Comparison of ENCODE assay signal across 11 cellular contexts in the genomic region with DNA sequence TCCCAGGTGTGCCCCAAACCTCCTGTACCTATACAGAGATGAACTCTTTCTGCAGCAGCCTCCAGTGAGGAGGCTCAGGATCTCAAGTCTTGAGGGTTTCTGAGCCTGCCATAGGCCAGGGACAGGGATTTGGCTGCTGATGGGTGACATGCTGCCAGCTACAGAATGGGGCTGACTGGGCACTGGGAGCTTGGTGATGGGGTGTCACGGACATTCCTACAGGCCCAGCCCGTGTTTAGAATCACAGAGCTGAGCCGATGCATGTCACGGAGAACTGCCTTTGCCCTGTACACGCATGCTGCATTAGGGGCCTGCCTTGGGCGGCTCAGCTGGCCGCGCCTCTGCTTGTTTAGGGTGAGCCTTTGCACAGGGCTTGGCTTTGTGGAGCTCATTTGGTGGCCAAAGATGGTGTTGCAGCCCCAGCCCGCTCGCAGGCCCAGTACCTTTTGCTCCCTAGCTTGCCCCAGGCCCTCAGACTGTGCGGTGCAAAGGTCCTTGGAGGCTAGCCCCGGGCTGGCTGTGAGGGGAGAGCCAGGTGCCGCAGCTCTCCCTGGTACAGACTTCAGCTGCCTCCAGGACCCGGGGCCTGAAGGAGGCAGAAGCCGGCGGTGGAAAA.
DNase-seq lines count a peak whose midpoint lies in the region; ATAC-seq and TF ChIP-seq lines count a peak whose summit lies in the region.
"Had no signal": no experiment of that assay in that cellular context is flagged by ENCODE, and none has a peak within 500 bp of the region (broad histone marks: within the 10 kb centered on the region; RNA-seq: fewer than 3 reads in every experiment).

No MANE protein-coding gene starts in this region.

- no peak for ATAC-seq in HG03442 (IDR thresholded peaks at IDR 0.05; ENCODE audit: unreplicated experiment)
- ATAC-seq: natural killer cell had no signal

- no peaks in the 10 kb centered on the region for H3K79me2 ChIP-seq in Karpas-422 (ENCODE audit: low read length)

- H2BK15ac ChIP-seq in neuronal stem cell (ENCODE audit: low read length): peak overlapping the region; percentile 13

- peak overlapping the region; percentile 92 for H2BK120ac ChIP-seq in neuronal stem cell (ENCODE audit: low read depth, low read length)

- no CpG with 5 or more reads among the region's 16 CpGs for WGBS in neuronal stem cell (ENCODE audit: extremely low coverage in 2 of 2, insufficient read length in 2 of 2, insufficient replicate concordance in 1 of 2), 2 donors

- peak overlapping the region; percentile 84 for H2AFZ ChIP-seq in neuronal stem cell (ENCODE audit: low read length)
- no peak overlapping the region for H2AFZ ChIP-seq in Karpas-422 (ENCODE audit: low read length)

- H3K27ac ChIP-seq in neuronal stem cell (replicated peaks; ENCODE audit: low read length) (peak overlapping the region; percentile 79), Karpas-422 (ENCODE audit: low read length) (no peak overlapping the region)

- H2AK5ac ChIP-seq in neuronal stem cell (ENCODE audit: low read depth, low read length): peak overlapping the region; percentile 35

- H3K4me2 ChIP-seq in neuronal stem cell (ENCODE audit: insufficient read depth, low read length, poor library complexity, severe bottlenecking) (peak overlapping the region; percentile 93), Karpas-422 (ENCODE audit: low read depth, low read length, poor library complexity, severe bottlenecking) (no peak overlapping the region)

- H3K23ac ChIP-seq in neuronal stem cell (ENCODE audit: low read depth, low read length, poor library complexity): no peak overlapping the region

- H2BK12ac ChIP-seq in neuronal stem cell (ENCODE audit: low read length): peak overlapping the region; percentile 51

- no peak overlapping the region for H4K91ac ChIP-seq in neuronal stem cell (ENCODE audit: low read depth, low read length, poor library complexity)

- DNase-seq in BE2C (peak; percentile 57), NCI-H748 treated with DMSO at 0.1 percent for 48 hours (lab: John Stamatoyannopoulos, UW) (peak; percentile 56), fibroblast of villous mesenchyme (ENCODE audit: low read depth) (no peak), neuronal stem cell (ENCODE audit: low spot score) (peak; percentile 46), iPS-NIHi11 (ENCODE audit: low spot score) (no peak), Karpas-422 (no peak)
- DNase-seq in activated CD4-positive, alpha-beta T cell treated with anti-CD3 and anti-CD28 coated beads for 1 hour: no peak
- DNase-seq: activated CD4-positive, alpha-beta memory T cell treated with anti-CD3 and anti-CD28 coated beads for 36 hours; DND-41; natural killer cell had no signal

- H3K9ac ChIP-seq in neuronal stem cell (ENCODE audit: low read depth, low read length, poor library complexity) (peak overlapping the region; percentile 77), Karpas-422 (ENCODE audit: low read length) (no peak overlapping the region)

- H3K18ac ChIP-seq in neuronal stem cell (ENCODE audit: low read length): peak overlapping the region; percentile 89

- no peaks in the 10 kb centered on the region for H3K9me2 ChIP-seq in Karpas-422 (replicated peaks; ENCODE audit: insufficient read depth, low read length)

- H3K27me3 ChIP-seq in BE2C (no peaks in the 10 kb centered on the region), neuronal stem cell (ENCODE audit: control insufficient read depth in 3 of 3, insufficient read depth in 3 of 3, low read depth in 1 of 3, low read length in 3 of 3) (no peaks in the 10 kb centered on the region), Karpas-422 (ENCODE audit: low read length) (no peaks in the 10 kb centered on the region)

- H3K14ac ChIP-seq in neuronal stem cell (ENCODE audit: low read length): no peak overlapping the region

- H4K20me1 ChIP-seq in Karpas-422 (ENCODE audit: insufficient read depth, low read depth, low read length): no peaks in the 10 kb centered on the region

- H3K4ac ChIP-seq in neuronal stem cell (ENCODE audit: low read length): no peak overlapping the region

- peak overlapping the region; percentile 72 for H2BK5ac ChIP-seq in neuronal stem cell (ENCODE audit: low read length)

- peak overlapping the region; percentile 86 for H3K4me3 ChIP-seq in BE2C (ENCODE audit: low read depth, low read length)
- H3K4me3 ChIP-seq in fibroblast of villous mesenchyme (ENCODE audit: low read depth, low read length): peak overlapping the region; percentile 61
- peak overlapping the region; percentile 72 to 96 for H3K4me3 ChIP-seq in neuronal stem cell (ENCODE audit: low read length in 2 of 2)
- no peak overlapping the region for H3K4me3 ChIP-seq in Karpas-422 (ENCODE audit: low read length)

- no peak overlapping the region for H4K8ac ChIP-seq in neuronal stem cell (ENCODE audit: low read depth, low read length)

- H3K4me1 ChIP-seq in BE2C (peaks cover 5% of the 10 kb centered on the region; the same call in 1 of the 2 replicates), neuronal stem cell (ENCODE audit: control insufficient read depth in 2 of 2, insufficient read depth in 1 of 2, low read depth in 1 of 2, low read length in 2 of 2) (peaks cover 35 to 36% of the 10 kb centered on the region in 2 donors), Karpas-422 (ENCODE audit: low read length) (no peaks in the 10 kb centered on the region)

- peak; percentile 23; the same call in 1 of the 2 replicates for TF ChIP-seq CTCF in BE2C (IDR thresholded peaks at IDR 0.05; ENCODE audit: low read depth, low read length)
- no peak for TF ChIP-seq CTCF in fibroblast of villous mesenchyme (IDR thresholded peaks at IDR 0.05; ENCODE audit: insufficient read depth, low read depth, low read length)

- H3K9me3 ChIP-seq in BE2C (no peaks in the 10 kb centered on the region), neuronal stem cell (replicated peaks in 1 of 2; ENCODE audit: control insufficient read depth in 2 of 2, insufficient read depth in 1 of 2, low read depth in 1 of 2, low read length in 2 of 2) (no peaks in the 10 kb centered on the region), Karpas-422 (ENCODE audit: low read length) (no peaks in the 10 kb centered on the region)

- peaks cover 7% of the 10 kb centered on the region for H3K79me1 ChIP-seq in neuronal stem cell (ENCODE audit: low read depth, low read length)

- H3K36me3 ChIP-seq in BE2C (no peaks in the 10 kb centered on the region), neuronal stem cell (replicated peaks in 1 of 2; ENCODE audit: control insufficient read depth in 2 of 2, insufficient read depth in 2 of 2, low read length in 2 of 2) (peaks cover 0 to 18% of the 10 kb centered on the region in 2 donors), Karpas-422 (ENCODE audit: insufficient read depth, low read length) (no peaks in the 10 kb centered on the region)

Comparison
In these comparisons a context has a peak if more than half of its experiments do, and no peak if none do; other contexts are left out.
1. DNase-seq: peak in BE2C (single experiment), NCI-H748 treated with DMSO at 0.1 percent for 48 hours (single experiment) and neuronal stem cell (single experiment); none in fibroblast of villous mesenchyme (single experiment), iPS-NIHi11 (single experiment), activated CD4-positive, alpha-beta T cell treated with anti-CD3 and anti-CD28 coated beads for 1 hour (single experiment) and Karpas-422 (single experiment).